8 cellular contexts compared by ENCODE assay signal in the genomic region with DNA sequence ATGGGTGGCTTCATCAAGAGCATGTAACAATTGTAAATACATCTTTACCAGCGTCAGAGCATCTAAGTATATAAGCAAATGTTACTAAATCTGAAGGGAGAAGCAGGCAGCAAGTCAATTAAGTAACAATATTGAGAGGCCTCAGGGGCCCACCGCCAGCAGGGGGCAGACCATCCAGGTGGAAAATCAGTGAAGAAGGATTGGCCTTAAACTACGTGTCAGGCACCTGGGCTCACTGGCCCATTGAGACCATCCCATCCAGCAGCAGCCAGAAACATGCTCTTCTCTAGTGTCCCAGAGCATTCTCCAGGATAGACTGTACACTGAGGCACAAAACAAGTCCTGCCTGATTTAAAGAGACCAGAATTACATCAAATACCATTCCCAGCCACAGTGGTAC.
DNase-seq lines count a peak whose midpoint lies in the region; ATAC-seq, FAIRE-seq and TF ChIP-seq lines count a peak whose summit lies in the region.

No MANE protein-coding gene starts in this region.

- H3K4me1 ChIP-seq in cardiac muscle cell (ENCODE audit: low read depth): peaks cover 7% of the 10 kb centered on the region
- H3K4me1 ChIP-seq in adipocyte (ENCODE audit: control insufficient read depth, insufficient read depth, low read length): no peaks in the 10 kb centered on the region
- no peaks in the 10 kb centered on the region for H3K4me1 ChIP-seq in kidney (ENCODE audit: control insufficient read depth in 1 of 2, insufficient read depth in 1 of 2, low read depth in 1 of 2, low read length in 2 of 2)

- intact Hi-C loops in Right ventricle myocardium inferior (cut with DNase I) (loop anchor here (5.0 to 10.0 kb wide), 2 partner anchors 693 to 960 kb away; no protein-coding TSS in a partner anchor), kidney (cut with DNase I) (no loop called here)

- H3K4me3 ChIP-seq in cardiac muscle cell (no peak overlapping the region), adipocyte (ENCODE audit: low read length) (no peak overlapping the region), kidney (ENCODE audit: low read length in 2 of 2) (no peak overlapping the region)

- no peak overlapping the region for H3K9ac ChIP-seq in adipocyte (ENCODE audit: low read length)
- no peak overlapping the region for H3K9ac ChIP-seq in kidney (ENCODE audit: low read length in 2 of 2)

- DNase-seq in cardiac muscle cell (ENCODE audit: low read depth in 1 of 2, low spot score in 1 of 2) (peak; percentile 22 to 50), Right ventricle myocardium inferior (ENCODE audit: missing footprints) (no peak), M059J (ENCODE audit: low read depth) (peak; percentile 5), adipocyte (ENCODE audit: low read depth) (peak; percentile 32), kidney (peak; percentile 55), ureter (ENCODE audit: low spot score) (peak; percentile 42), RWPE1 (ENCODE audit: low spot score) (no peak)

- TF ChIP-seq CTCF in cardiac muscle cell (IDR thresholded peaks at IDR 0.05; ENCODE audit: low read depth, low read length) (peak; percentile 53), kidney (IDR thresholded peaks at IDR 0.05; ENCODE audit: borderline replicate concordance, extremely low read depth, insufficient read depth) (peak; percentile 53), RWPE1 (conservative IDR thresholded peaks at IDR 0.05; ENCODE audit: low read depth) (no peak)

- peaks cover 59% of the 10 kb centered on the region for H3K27me3 ChIP-seq in cardiac muscle cell
- H3K27me3 ChIP-seq in adipocyte (replicated peaks; ENCODE audit: control insufficient read depth, insufficient read depth, low read length): peaks cover 40% of the 10 kb centered on the region

- H3K36me3 ChIP-seq in cardiac muscle cell: no peaks in the 10 kb centered on the region
- H3K36me3 ChIP-seq in adipocyte (ENCODE audit: control insufficient read depth, insufficient read depth, low read length, severe bottlenecking): no peaks in the 10 kb centered on the region
- H3K36me3 ChIP-seq in kidney (ENCODE audit: control insufficient read depth in 1 of 2, insufficient read depth in 2 of 2, low read length in 2 of 2): no peaks in the 10 kb centered on the region

- CTCF ChIA-PET in RWPE1 (lab: Yijun Ruan, JAX): no interaction called here

- no peak overlapping the region for H3K27ac ChIP-seq in cardiac muscle cell
- no peak overlapping the region for H3K27ac ChIP-seq in kidney (ENCODE audit: low read depth in 2 of 2, low read length in 2 of 2)
- no peak overlapping the region for H3K27ac ChIP-seq in RWPE1

- H3K9me3 ChIP-seq in cardiac muscle cell (ENCODE audit: low read depth): no peaks in the 10 kb centered on the region
- H3K9me3 ChIP-seq in adipocyte (ENCODE audit: control insufficient read depth, low read length): no peaks in the 10 kb centered on the region
- no peaks in the 10 kb centered on the region for H3K9me3 ChIP-seq in kidney (ENCODE audit: control insufficient read depth in 1 of 2, low read length in 2 of 2)

- POLR2A ChIA-PET in RWPE1 (lab: Yijun Ruan, JAX; ENCODE audit: low non-redundant PET): no interaction called here

- ATAC-seq in Right ventricle myocardium inferior: no peak
- no peak for ATAC-seq in GM21576 (IDR thresholded peaks at IDR 0.05; ENCODE audit: unreplicated experiment)

- FAIRE-seq in kidney (lab: Jason Lieb, UNC): no peak

Comparison
In these comparisons a context has a peak if more than half of its experiments do, and no peak if none do; other contexts are left out.
1. DNase-seq: peak in cardiac muscle cell (2 of 2), M059J (single experiment), adipocyte (single experiment), kidney (single experiment) and ureter (single experiment); none in Right ventricle myocardium inferior (single experiment) and RWPE1 (single experiment).